ENCODE assay signal across 8 cellular contexts in genomic region chr15:40098489-40099261, GRCh38. TPM values are rescaled to one million over a fixed set of nuclear protein-coding genes. Genes with fewer than 3 reads are reported as not detected.
DNase-seq lines count a peak whose midpoint lies in the region; TF ChIP-seq lines count a peak whose summit lies in the region.

No MANE protein-coding gene starts in this region.

- peak overlapping the region; percentile 47 for H3K4me2 ChIP-seq in parathyroid adenoma (ENCODE audit: low read length)

- H3K27me3 ChIP-seq in H7 (ENCODE audit: control insufficient read depth, insufficient read depth, low read length) (no peaks in the 10 kb centered on the region), parathyroid adenoma (ENCODE audit: control insufficient read depth, insufficient read depth, low read length) (no peaks in the 10 kb centered on the region)

- H2AFZ ChIP-seq in parathyroid adenoma, result peak overlapping the region; percentile 51

- H3K27ac ChIP-seq in parathyroid adenoma, result peak overlapping the region; percentile 69

- peak; percentile 32 for DNase-seq in GF-D8 (lab: John Stamatoyannopoulos, UW)
- peak; percentile 76 for DNase-seq in H7
- peak; percentile 73 to 76 for DNase-seq in Kasumi-1 (lab: John Stamatoyannopoulos, UW)
- DNase-seq in RPMI8226, result peak; percentile 87
- peak; percentile 19 to 60 (median 38) for DNase-seq in activated naive CD4-positive, alpha-beta T cell (lab: John Stamatoyannopoulos, UW)
- peak; percentile 78 for DNase-seq in globus pallidus (ENCODE audit: low spot score)
- DNase-seq in ureter (ENCODE audit: low spot score), result peak; percentile 84

- H3K79me2 ChIP-seq in parathyroid adenoma, result no peaks in the 10 kb centered on the region

- H3K36me3 ChIP-seq in H7 (replicated peaks; ENCODE audit: control insufficient read depth, insufficient read depth, low read length) (no peaks in the 10 kb centered on the region; the same call in 1 of the 2 replicates), parathyroid adenoma (ENCODE audit: control insufficient read depth, insufficient read depth, low read length) (no peaks in the 10 kb centered on the region)

- H3K9ac ChIP-seq in parathyroid adenoma, result no peak overlapping the region

- peaks cover 42% of the 10 kb centered on the region for H3K4me1 ChIP-seq in parathyroid adenoma

- TF ChIP-seq CTCF in parathyroid adenoma (IDR thresholded peaks at IDR 0.05), result no peak

- H3K9me3 ChIP-seq in parathyroid adenoma (ENCODE audit: control insufficient read depth, low read length), result no peaks in the 10 kb centered on the region

- H3K4me3 ChIP-seq in H7 (ENCODE audit: insufficient read depth, low read depth, low read length) (no peak overlapping the region), parathyroid adenoma (ENCODE audit: low read depth, low read length) (peak overlapping the region; percentile 8)

RNA-seq across cellular contexts. Expression of gene BMF, which starts 10.0 kb away (rescaled TPM):
- total RNA-seq in H7 (2014; rRNA removed; shearing (Covaris generic)), result 11.9 and 12.4 TPM in 2 replicates
- 8.3 TPM for total RNA-seq in ureter

RNA-seq across cellular contexts. Expression of gene SRP14, which starts 59.7 kb away (rescaled TPM):
- total RNA-seq in H7 (2014; rRNA removed; shearing (Covaris generic)), result 148 and 156 TPM in 2 replicates
- total RNA-seq in ureter, result 157 TPM

Comparison
In these comparisons a context has a peak if more than half of its experiments do, and no peak if none do; other contexts are left out.
1. DNase-seq: peak in every context shown above with its lines; median percentile 87 in RPMI8226; 84 in ureter; 78 in globus pallidus; 76 in H7; 74 in Kasumi-1; 38 in activated naive CD4-positive, alpha-beta T cell; 32 in GF-D8.